13 cellular contexts compared by ENCODE assay signal in genomic region chr2:182101263-182101662, GRCh38.
DNase-seq lines count a peak whose midpoint lies in the region; ATAC-seq, FAIRE-seq and TF ChIP-seq lines count a peak whose summit lies in the region.
"Had no signal": no experiment of that assay in that cellular context is flagged by ENCODE, and none has a peak within 500 bp of the region (broad histone marks: within the 10 kb centered on the region; RNA-seq: fewer than 3 reads in every experiment).

No MANE protein-coding gene starts in this region.

- intact Hi-C loops in PC-3 (cut with micrococcal nuclease) = no loop called here

- TF ChIP-seq CTCF in GM12872 (IDR thresholded peaks at IDR 0.05; ENCODE audit: insufficient read depth, low read depth, low read length) (peak; percentile 30; the same call in 1 of the 3 replicates), PC-3 (conservative IDR thresholded peaks at IDR 0.05; ENCODE audit: low read depth, low read length) (peak; percentile 56)

- no peaks in the 10 kb centered on the region for H3K9me2 ChIP-seq in PC-3 (replicated peaks; ENCODE audit: low read length)

- H3K36me3 ChIP-seq in PC-3 (ENCODE audit: low read depth, low read length) (no peaks in the 10 kb centered on the region), neuronal stem cell (replicated peaks in 1 of 2; ENCODE audit: control insufficient read depth in 2 of 2, insufficient read depth in 2 of 2, low read length in 2 of 2) (no peaks in the 10 kb centered on the region)

- H3K4me3 ChIP-seq in PC-3 (ENCODE audit: low read length) (no peak overlapping the region), neuronal stem cell (ENCODE audit: low read length in 2 of 2) (no peak overlapping the region)
- H3K4me3 ChIP-seq: dorsolateral prefrontal cortex had no signal

- H3K18ac ChIP-seq in neuronal stem cell (ENCODE audit: low read length) = no peak overlapping the region

- no peak overlapping the region for H3K4ac ChIP-seq in neuronal stem cell (ENCODE audit: low read length)

- H4K20me1 ChIP-seq in PC-3 (ENCODE audit: low read length) = no peaks in the 10 kb centered on the region

- H2AFZ ChIP-seq in PC-3 (ENCODE audit: low read length) (no peak overlapping the region), neuronal stem cell (ENCODE audit: low read length) (no peak overlapping the region)

- H3K9me3 ChIP-seq in PC-3 (ENCODE audit: low read length) (no peaks in the 10 kb centered on the region), neuronal stem cell (replicated peaks in 1 of 2; ENCODE audit: control insufficient read depth in 2 of 2, insufficient read depth in 1 of 2, low read depth in 1 of 2, low read length in 2 of 2) (peaks cover 8 to 17% of the 10 kb centered on the region in 2 donors)

- no TSS peak for BruUV-seq in PC-3 (replicated peaks; lab: Mats Ljungman, UMichigan)

- no peak overlapping the region for H3K27ac ChIP-seq in PC-3 (ENCODE audit: low read length)
- H3K27ac ChIP-seq in neuronal stem cell (replicated peaks; ENCODE audit: low read length) = no peak overlapping the region
- H3K27ac ChIP-seq: dorsolateral prefrontal cortex had no signal

- FAIRE-seq in GM19239 (lab: Jason Lieb, UNC) = no peak
- FAIRE-seq: GM12892 had no signal

- H3F3A ChIP-seq in PC-3 (ENCODE audit: low read length, unreplicated experiment) = no peaks in the 10 kb centered on the region

- H2AK5ac ChIP-seq in neuronal stem cell (ENCODE audit: low read depth, low read length) = no peak overlapping the region

- no peak overlapping the region for H2BK12ac ChIP-seq in neuronal stem cell (ENCODE audit: low read length)

- DNase-seq in HCEC 1CT (peak; percentile 15), PC-3 (peak; percentile 43), iPS-NIHi7 (ENCODE audit: extremely low spot score) (peak; percentile 23), neuronal stem cell (ENCODE audit: low spot score) (no peak), GM19239 (ENCODE audit: insufficient read length, low spot score) (no peak), NCI-H1092 (lab: John Stamatoyannopoulos, UW) (no peak), ecto neural progenitor cell (ENCODE audit: low spot score) (no peak)
- DNase-seq: activated T-cell treated with anti-CD3 and anti-CD28 coated beads, Interleukin-2, amount 50 U/mL, for 24 hours; dorsolateral prefrontal cortex; midbrain; stimulated activated CD4-positive, alpha-beta T cell treated with anti-CD3 and anti-CD28 coated beads, Interleukin-4, amount 100 ng/mL, for 1 hour had no signal

- POLR2A ChIA-PET in PC-3 (lab: Charles Lee; ENCODE audit: unreplicated experiment) = no interaction called here

- no peaks in the 10 kb centered on the region for H3K79me2 ChIP-seq in PC-3 (ENCODE audit: low read length)

- no peak overlapping the region for H2BK120ac ChIP-seq in neuronal stem cell (ENCODE audit: low read depth, low read length)

- H3K4me2 ChIP-seq in PC-3 (ENCODE audit: low read length) = no peak overlapping the region
- no peak overlapping the region for H3K4me2 ChIP-seq in neuronal stem cell (ENCODE audit: insufficient read depth, low read length, poor library complexity, severe bottlenecking)

- no peak overlapping the region for H3K14ac ChIP-seq in neuronal stem cell (ENCODE audit: low read length)

- H4K91ac ChIP-seq in neuronal stem cell (ENCODE audit: low read depth, low read length, poor library complexity) = no peak overlapping the region

- H3K27me3 ChIP-seq in PC-3 (ENCODE audit: low read length) = no peaks in the 10 kb centered on the region
- H3K27me3 ChIP-seq in neuronal stem cell (ENCODE audit: control insufficient read depth in 3 of 3, insufficient read depth in 3 of 3, low read depth in 1 of 3, low read length in 3 of 3) = peaks cover 0 to 3% (median 0%) of the 10 kb centered on the region in 3 experiments
- H3K27me3 ChIP-seq: dorsolateral prefrontal cortex had no signal

- no peak overlapping the region for H4K8ac ChIP-seq in neuronal stem cell (ENCODE audit: low read depth, low read length)

- H2BK5ac ChIP-seq in neuronal stem cell (ENCODE audit: low read length) = no peak overlapping the region

- no peak overlapping the region for H2BK15ac ChIP-seq in neuronal stem cell (ENCODE audit: low read length)

- H3K4me1 ChIP-seq in PC-3 (ENCODE audit: insufficient read depth, low read length) (no peaks in the 10 kb centered on the region), neuronal stem cell (ENCODE audit: control insufficient read depth in 2 of 2, insufficient read depth in 1 of 2, low read depth in 1 of 2, low read length in 2 of 2) (peaks cover 2 to 7% of the 10 kb centered on the region in 2 donors)

- H3K79me1 ChIP-seq in neuronal stem cell (ENCODE audit: low read depth, low read length) = no peaks in the 10 kb centered on the region

- H3K23ac ChIP-seq in neuronal stem cell (ENCODE audit: low read depth, low read length, poor library complexity) = no peak overlapping the region

- CTCF ChIA-PET in PC-3 (lab: Charles Lee) = no interaction called here

- H3K9ac ChIP-seq in PC-3 (ENCODE audit: low read length) (no peak overlapping the region), neuronal stem cell (ENCODE audit: low read depth, low read length, poor library complexity) (no peak overlapping the region)

- peak; percentile 42; the same call in 1 of the 2 replicates for ATAC-seq in PC-3

Comparison
In these comparisons a context has a peak if more than half of its experiments do, and no peak if none do; other contexts are left out.
1. DNase-seq: peak in HCEC 1CT (single experiment), PC-3 (single experiment) and iPS-NIHi7 (single experiment); none in neuronal stem cell (single experiment), GM19239 (single experiment), NCI-H1092 (single experiment) and ecto neural progenitor cell (single experiment).